Comparison of ENCODE assay signal across 8 cellular contexts in the genomic region with DNA sequence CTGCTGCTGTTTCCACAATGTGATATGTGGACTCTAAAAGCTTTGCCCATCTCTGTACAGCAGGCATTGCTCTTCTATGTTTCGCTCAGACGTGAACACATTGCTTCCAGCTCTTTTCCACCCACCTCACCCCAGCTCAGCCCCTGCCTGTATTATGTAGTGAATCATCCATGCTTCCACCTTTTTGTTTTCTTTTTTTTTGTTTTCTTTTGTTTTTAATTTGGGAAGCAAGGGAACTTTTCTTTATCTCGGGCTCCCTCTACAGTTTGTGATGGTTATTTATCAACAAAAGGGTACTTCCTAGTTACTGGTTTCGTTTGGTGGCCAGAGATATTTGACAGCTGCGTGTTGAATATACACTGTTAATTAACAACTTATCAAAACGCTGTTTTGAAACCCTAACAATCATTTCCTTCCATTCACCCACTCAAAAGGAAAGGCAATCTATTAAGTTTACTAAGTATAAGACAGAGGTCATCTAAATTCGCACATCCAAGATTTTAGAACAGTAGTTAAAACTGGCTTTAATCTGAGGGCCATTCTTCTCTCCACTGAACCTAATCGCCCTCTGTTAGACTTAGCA.
DNase-seq lines count a peak whose midpoint lies in the region; ATAC-seq and TF ChIP-seq lines count a peak whose summit lies in the region.

No MANE protein-coding gene starts in this region.

- TF ChIP-seq CTCF in gastroesophageal sphincter (IDR thresholded peaks at IDR 0.05) = peak; percentile 16 to 32 (median 26)

- peak in 1 of 3 donors; percentile 16 for DNase-seq in CD4-positive, CD25-positive, alpha-beta regulatory T cell
- DNase-seq in SKM-1 (lab: John Stamatoyannopoulos, UW; ENCODE audit: unreplicated experiment) (peak; percentile 4), cerebellar nuclear complex (lab: John Stamatoyannopoulos, UW) (no peak)
- DNase-seq in stimulated activated naive B cell treated with anti-CD40 and anti-IgM and Interleukin-4, amounts not matched to agents 10 μg/mL and 1 μg/mL and 100 μg/mL, for 72 hours = no peak
- no peak for DNase-seq in activated naive CD4-positive, alpha-beta T cell treated with anti-CD3 and anti-CD28 coated beads, Interleukin-2, amount 10 ng/mL, durations not matched to agents 7 days and 5 days

- 23 to 27% methylated on average over 8 of the region's 8 CpGs for WGBS in gastroesophageal sphincter (ENCODE audit: low coverage in 1 of 2), 2 donors

- TF ChIP-seq POLR2A in gastroesophageal sphincter (IDR thresholded peaks at IDR 0.05) = no peak

- H3K4me1 Mint-ChIP-seq in CD4-positive, CD25-positive, alpha-beta regulatory T cell = peaks cover 0 to 6% (median 4%) of the 10 kb centered on the region in 4 donors
- peaks cover 3 to 8% of the 10 kb centered on the region in 2 donors for H3K4me1 Mint-ChIP-seq in stimulated activated naive B cell treated with anti-CD40 and anti-IgM and Interleukin-4, amounts not matched to agents 10 μg/mL and 1 μg/mL and 100 μg/mL, for 72 hours
- H3K4me1 Mint-ChIP-seq in activated naive CD4-positive, alpha-beta T cell treated with anti-CD3 and anti-CD28 coated beads, Interleukin-2, amount 10 ng/mL, durations not matched to agents 7 days and 5 days = no peaks in the 10 kb centered on the region

- H3K27ac Mint-ChIP-seq in CD4-positive, CD25-positive, alpha-beta regulatory T cell = peak overlapping the region in 2 of 3 donors; percentile 3 to 54
- no peak overlapping the region for H3K27ac Mint-ChIP-seq in stimulated activated naive B cell treated with anti-CD40 and anti-IgM and Interleukin-4, amounts not matched to agents 10 μg/mL and 1 μg/mL and 100 μg/mL, for 72 hours
- no peak overlapping the region for H3K27ac Mint-ChIP-seq in activated naive CD4-positive, alpha-beta T cell treated with anti-CD3 and anti-CD28 coated beads, Interleukin-2, amount 10 ng/mL, durations not matched to agents 7 days and 5 days

- no peak overlapping the region for H3K4me3 ChIP-seq in CD4-positive, CD25-positive, alpha-beta regulatory T cell (ENCODE audit: low read depth, low read length)
- H3K4me3 ChIP-seq in gastroesophageal sphincter = no peak overlapping the region

- TF ChIP-seq EP300 in gastroesophageal sphincter (IDR thresholded peaks at IDR 0.05) = no peak

- H3K9me3 Mint-ChIP-seq in CD4-positive, CD25-positive, alpha-beta regulatory T cell = no peaks in the 10 kb centered on the region
- H3K9me3 Mint-ChIP-seq in stimulated activated naive B cell treated with anti-CD40 and anti-IgM and Interleukin-4, amounts not matched to agents 10 μg/mL and 1 μg/mL and 100 μg/mL, for 72 hours = no peaks in the 10 kb centered on the region
- no peaks in the 10 kb centered on the region for H3K9me3 Mint-ChIP-seq in activated naive CD4-positive, alpha-beta T cell treated with anti-CD3 and anti-CD28 coated beads, Interleukin-2, amount 10 ng/mL, durations not matched to agents 7 days and 5 days

- ATAC-seq in CD4-positive, CD25-positive, alpha-beta regulatory T cell (ENCODE audit: low read depth in 2 of 2) = no peak
- ATAC-seq in GM18873 (IDR thresholded peaks at IDR 0.05; ENCODE audit: low FRiP score, unreplicated experiment) = peak; percentile 48
- peak; percentile 51 for ATAC-seq in HG03565 (IDR thresholded peaks at IDR 0.05; ENCODE audit: unreplicated experiment)
- ATAC-seq in gastroesophageal sphincter = no peak
- peak; percentile 69 to 76 for ATAC-seq in stimulated activated naive B cell treated with anti-CD40 and anti-IgM and Interleukin-4, amounts not matched to agents 10 μg/mL and 1 μg/mL and 100 μg/mL, for 72 hours (replicated peaks)

- H3K27me3 Mint-ChIP-seq in CD4-positive, CD25-positive, alpha-beta regulatory T cell = peaks cover 11% of the 10 kb centered on the region
- peaks cover 8 to 13% of the 10 kb centered on the region in 2 donors for H3K27me3 Mint-ChIP-seq in stimulated activated naive B cell treated with anti-CD40 and anti-IgM and Interleukin-4, amounts not matched to agents 10 μg/mL and 1 μg/mL and 100 μg/mL, for 72 hours
- H3K27me3 Mint-ChIP-seq in activated naive CD4-positive, alpha-beta T cell treated with anti-CD3 and anti-CD28 coated beads, Interleukin-2, amount 10 ng/mL, durations not matched to agents 7 days and 5 days = peaks cover 5% of the 10 kb centered on the region

- H3K4me3 Mint-ChIP-seq in CD4-positive, CD25-positive, alpha-beta regulatory T cell = no peak overlapping the region
- peak overlapping the region; percentile 15 to 24 for H3K4me3 Mint-ChIP-seq in stimulated activated naive B cell treated with anti-CD40 and anti-IgM and Interleukin-4, amounts not matched to agents 10 μg/mL and 1 μg/mL and 100 μg/mL, for 72 hours
- no peak overlapping the region for H3K4me3 Mint-ChIP-seq in activated naive CD4-positive, alpha-beta T cell treated with anti-CD3 and anti-CD28 coated beads, Interleukin-2, amount 10 ng/mL, durations not matched to agents 7 days and 5 days

- no peaks in the 10 kb centered on the region for H3K36me3 Mint-ChIP-seq in CD4-positive, CD25-positive, alpha-beta regulatory T cell
- no peaks in the 10 kb centered on the region for H3K36me3 Mint-ChIP-seq in stimulated activated naive B cell treated with anti-CD40 and anti-IgM and Interleukin-4, amounts not matched to agents 10 μg/mL and 1 μg/mL and 100 μg/mL, for 72 hours
- no peaks in the 10 kb centered on the region for H3K36me3 Mint-ChIP-seq in activated naive CD4-positive, alpha-beta T cell treated with anti-CD3 and anti-CD28 coated beads, Interleukin-2, amount 10 ng/mL, durations not matched to agents 7 days and 5 days

- no peaks in the 10 kb centered on the region for H3K9me3 ChIP-seq in CD4-positive, CD25-positive, alpha-beta regulatory T cell (ENCODE audit: control insufficient read depth in 2 of 2, low read length in 2 of 2)
- no peaks in the 10 kb centered on the region for H3K9me3 ChIP-seq in gastroesophageal sphincter

- H3K27ac ChIP-seq in CD4-positive, CD25-positive, alpha-beta regulatory T cell (ENCODE audit: insufficient read depth, low read length, poor library complexity, severe bottlenecking) = no peak overlapping the region
- no peak overlapping the region for H3K27ac ChIP-seq in gastroesophageal sphincter

- H3K36me3 ChIP-seq in CD4-positive, CD25-positive, alpha-beta regulatory T cell (ENCODE audit: control insufficient read depth, insufficient read depth, low read length) = no peaks in the 10 kb centered on the region
- no peaks in the 10 kb centered on the region for H3K36me3 ChIP-seq in gastroesophageal sphincter

- no peaks in the 10 kb centered on the region for H3K27me3 ChIP-seq in CD4-positive, CD25-positive, alpha-beta regulatory T cell (ENCODE audit: control insufficient read depth, insufficient read depth, low read length)
- no peaks in the 10 kb centered on the region for H3K27me3 ChIP-seq in gastroesophageal sphincter

- CTCF ChIA-PET in activated naive CD4-positive, alpha-beta T cell treated with anti-CD3 and anti-CD28 coated beads, Interleukin-2, amount 10 ng/mL, durations not matched to agents 7 days and 5 days (lab: Charles Lee) = interaction anchor here (0.6 to 4.7 kb wide), 19 partner anchors 11 to 1475 kb away, joined by 3 to 31 read pairs (median 3); no protein-coding TSS in a partner anchor

- no peaks in the 10 kb centered on the region for H3K4me1 ChIP-seq in CD4-positive, CD25-positive, alpha-beta regulatory T cell (ENCODE audit: control insufficient read depth, insufficient read depth, low read length, poor library complexity, severe bottlenecking)
- H3K4me1 ChIP-seq in gastroesophageal sphincter = no peaks in the 10 kb centered on the region

Comparison
In these comparisons a context has a peak if more than half of its experiments do, and no peak if none do; other contexts are left out.
1. ATAC-seq: peak in GM18873 (single experiment), HG03565 (single experiment) and stimulated activated naive B cell treated with anti-CD40 and anti-IgM and Interleukin-4, amounts not matched to agents 10 μg/mL and 1 μg/mL and 100 μg/mL, for 72 hours (2 of 2); none in CD4-positive, CD25-positive, alpha-beta regulatory T cell (0 of 2) and gastroesophageal sphincter (single experiment).
2. H3K27ac Mint-ChIP-seq: peak in CD4-positive, CD25-positive, alpha-beta regulatory T cell (2 of 3); none in stimulated activated naive B cell treated with anti-CD40 and anti-IgM and Interleukin-4, amounts not matched to agents 10 μg/mL and 1 μg/mL and 100 μg/mL, for 72 hours (single experiment) and activated naive CD4-positive, alpha-beta T cell treated with anti-CD3 and anti-CD28 coated beads, Interleukin-2, amount 10 ng/mL, durations not matched to agents 7 days and 5 days (single experiment).
3. H3K4me3 Mint-ChIP-seq: peak in stimulated activated naive B cell treated with anti-CD40 and anti-IgM and Interleukin-4, amounts not matched to agents 10 μg/mL and 1 μg/mL and 100 μg/mL, for 72 hours (2 of 2); none in CD4-positive, CD25-positive, alpha-beta regulatory T cell (0 of 4) and activated naive CD4-positive, alpha-beta T cell treated with anti-CD3 and anti-CD28 coated beads, Interleukin-2, amount 10 ng/mL, durations not matched to agents 7 days and 5 days (single experiment).